ENCODE assay signal across 20 cellular contexts in the genomic region with DNA sequence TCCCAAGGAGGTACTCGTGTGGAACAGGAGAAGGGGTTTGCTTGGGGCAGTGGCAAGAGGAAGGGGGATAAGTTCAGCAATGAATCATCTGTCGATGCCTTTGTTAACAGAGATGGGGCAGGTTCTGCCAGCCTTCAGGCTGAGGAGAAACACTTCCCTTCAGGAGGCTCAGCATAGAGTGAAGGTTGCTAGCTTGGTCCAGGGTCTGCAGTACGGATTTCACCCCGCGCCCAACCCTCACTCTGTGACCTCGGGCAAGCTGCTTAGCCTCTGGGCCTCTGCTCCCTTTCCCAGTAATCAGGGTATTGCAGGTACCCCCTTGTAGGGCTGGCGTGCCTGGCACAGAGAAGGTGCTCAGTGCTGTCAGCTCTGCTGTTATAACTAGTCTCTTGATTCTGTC. TPM values are rescaled to one million over a fixed set of nuclear protein-coding genes. Genes with fewer than 3 reads are reported as not detected.
"Had no signal": no experiment of that assay in that cellular context is flagged by ENCODE, and none has a peak within 500 bp of the region (broad histone marks: within the 10 kb centered on the region; RNA-seq: fewer than 3 reads in every experiment).

No MANE protein-coding gene starts in this region.

- H3K27ac Mint-ChIP-seq: activated CD8-positive, alpha-beta memory T cell treated with anti-CD3 and anti-CD28 coated beads, Interleukin-2, amount 10 ng/mL, durations not matched to agents 7 days and 5 days; activated naive CD8-positive, alpha-beta T cell; T-helper 1 cell treated with Interleukin-12 subunit alpha and Interleukin-12 subunit beta and Interleukin-4 antibody, amounts not matched to agents 30 μg/mL and 1 μg/mL, for 36 hours had no signal

- H3K4me1 ChIP-seq: lower lobe of right lung, psoas muscle had no signal

- H3K36me3 ChIP-seq: brain microvascular endothelial cell, lower lobe of right lung, thoracic aorta had no signal

- DNase-seq: activated CD8-positive, alpha-beta memory T cell treated with anti-CD3 and anti-CD28 coated beads, Interleukin-2, amount 10 ng/mL, durations not matched to agents 7 days and 5 days; activated gamma-delta T cell; activated T-cell treated with anti-CD3 and anti-CD28 coated beads, Interleukin-2, amount 50 U/mL, for 4 hours; amygdala; brain microvascular endothelial cell; effector memory CD8-positive, alpha-beta T cell; erythroblast; left cardiac atrium; lower lobe of right lung; midbrain; naive B cell; nucleus accumbens; psoas muscle; stimulated activated CD4-positive, alpha-beta T cell treated with anti-CD3 and anti-CD28 coated beads, Interleukin-2, amount 100 ng/mL, for 24 hours; stimulated activated naive CD4-positive, alpha-beta T cell had no signal

- H3K36me3 Mint-ChIP-seq: activated CD8-positive, alpha-beta memory T cell treated with anti-CD3 and anti-CD28 coated beads, Interleukin-2, amount 10 ng/mL, durations not matched to agents 7 days and 5 days; activated naive CD8-positive, alpha-beta T cell; naive B cell had no signal

- H3K27ac ChIP-seq: brain microvascular endothelial cell, lower lobe of right lung, psoas muscle, thoracic aorta had no signal

- ATAC-seq: activated CD8-positive, alpha-beta memory T cell treated with anti-CD3 and anti-CD28 coated beads, Interleukin-2, amount 10 ng/mL, durations not matched to agents 7 days and 5 days; activated T-cell treated with anti-CD3 and anti-CD28 coated beads, Interleukin-2, amount 50 U/mL, for 4 hours; effector memory CD8-positive, alpha-beta T cell; left cardiac atrium; lower lobe of right lung; psoas muscle; sciatic nerve had no signal

- H3K9me3 Mint-ChIP-seq: activated T-cell treated with anti-CD3 and anti-CD28 coated beads, Interleukin-2, amount 50 U/mL, for 4 hours; effector memory CD8-positive, alpha-beta T cell; naive B cell; T-helper 1 cell treated with Interleukin-12 subunit alpha and Interleukin-12 subunit beta and Interleukin-4 antibody, amounts not matched to agents 30 μg/mL and 1 μg/mL, for 36 hours had no signal

- H3K4me3 Mint-ChIP-seq: activated CD8-positive, alpha-beta memory T cell treated with anti-CD3 and anti-CD28 coated beads, Interleukin-2, amount 10 ng/mL, durations not matched to agents 7 days and 5 days; activated naive CD8-positive, alpha-beta T cell; activated T-cell treated with anti-CD3 and anti-CD28 coated beads, Interleukin-2, amount 50 U/mL, for 4 hours; effector memory CD8-positive, alpha-beta T cell; naive B cell; T-helper 1 cell treated with Interleukin-12 subunit alpha and Interleukin-12 subunit beta and Interleukin-4 antibody, amounts not matched to agents 30 μg/mL and 1 μg/mL, for 36 hours had no signal

- H3K9me3 ChIP-seq: lower lobe of right lung, psoas muscle, thoracic aorta had no signal

- H3K4me3 ChIP-seq: lower lobe of right lung, psoas muscle, thoracic aorta had no signal

RNA-seq across cellular contexts. Expression of a gene that starts 7.5 kb away (rescaled TPM):
- total RNA-seq: activated CD8-positive, alpha-beta memory T cell treated with anti-CD3 and anti-CD28 coated beads, Interleukin-2, amount 10 ng/mL, durations not matched to agents 7 days and 5 days; thoracic aorta had no signal

RNA-seq across cellular contexts. Expression of a gene that starts 50.6 kb away (rescaled TPM):
- total RNA-seq: activated CD8-positive, alpha-beta memory T cell treated with anti-CD3 and anti-CD28 coated beads, Interleukin-2, amount 10 ng/mL, durations not matched to agents 7 days and 5 days; activated T-cell treated with anti-CD3 and anti-CD28 coated beads, Interleukin-2, amount 50 U/mL, for 4 hours; lower lobe of right lung; thoracic aorta; urinary bladder had no signal
